ENCODE assay signal across 9 cellular contexts in genomic region chr21:39125752-39126485, GRCh38. TPM values are rescaled to one million over a fixed set of nuclear protein-coding genes. Genes with fewer than 3 reads are reported as not detected.
A peak's percentile ranks its signal among the peaks of the same experiment; 100 is the strongest.
DNase-seq lines count a peak whose midpoint lies in the region; ATAC-seq, FAIRE-seq and TF ChIP-seq lines count a peak whose summit lies in the region.
"Had no signal": no experiment of that assay in that cellular context is flagged by ENCODE, and none has a peak within 500 bp of the region (broad histone marks: within the 10 kb centered on the region; RNA-seq: fewer than 3 reads in every experiment).

No MANE protein-coding gene starts in this region.

- peak overlapping the region; percentile 30 to 60; a peak in 3 of 6 replicates for H3K27ac ChIP-seq in A549
- no peak overlapping the region for H3K27ac ChIP-seq in SU-DHL-6 (ENCODE audit: low read depth, low read length)
- no peak overlapping the region for H3K27ac ChIP-seq in osteoblast (ENCODE audit: low read depth, low read length)

- TF ChIP-seq POLR2A in A549 (IDR thresholded peaks at IDR 0.05; ENCODE audit: low read length), result no peak

- CTCF ChIA-PET in A549 (lab: Yijun Ruan, JAX), result interaction anchor here (0.8 to 2.3 kb wide), 16 partner anchors 8 to 396 kb away, joined by 3 to 10 read pairs (median 4); no protein-coding TSS in a partner anchor

- H3K79me2 ChIP-seq in SU-DHL-6 (ENCODE audit: insufficient read depth, low read length) (no peaks in the 10 kb centered on the region), osteoblast (ENCODE audit: insufficient read depth, low read length) (no peaks in the 10 kb centered on the region)

- no peaks in the 10 kb centered on the region for H3K9me2 ChIP-seq in SU-DHL-6 (replicated peaks; ENCODE audit: insufficient read depth, low read length)

- ATAC-seq in A549 (peak; percentile 82 to 87), HG02763 (IDR thresholded peaks at IDR 0.05; ENCODE audit: unreplicated experiment) (no peak), HG03439 (IDR thresholded peaks at IDR 0.05; ENCODE audit: unreplicated experiment) (no peak)

- H3K4me3 ChIP-seq in A549, result no peak overlapping the region
- H3K4me3 ChIP-seq in SU-DHL-6 (ENCODE audit: insufficient read depth, low read length, poor library complexity, severe bottlenecking), result no peak overlapping the region
- H3K4me3 ChIP-seq in fibroblast of villous mesenchyme (ENCODE audit: low read depth, low read length), result no peak overlapping the region
- no peak overlapping the region for H3K4me3 ChIP-seq in osteoblast (ENCODE audit: insufficient read depth, low read length)

- DNase-seq in A549 (ENCODE audit: low read depth in 1 of 2, low spot score in 1 of 2), result peak in 1 of 2 experiments; percentile 59
- peak; percentile 71 for DNase-seq in NCI-H187 treated with DMSO at 0.1 percent for 48 hours (lab: John Stamatoyannopoulos, UW)
- peak; percentile 86 for DNase-seq in fibroblast of villous mesenchyme (ENCODE audit: low read depth)
- DNase-seq in osteoblast (ENCODE audit: insufficient read length, low spot score, missing footprints), result no peak

- no peak for TF ChIP-seq EP300 in A549 (IDR thresholded peaks at IDR 0.05)

- no peaks in the 10 kb centered on the region; the same call in 2 of the 3 replicates for H3K9me3 ChIP-seq in A549
- H3K9me3 ChIP-seq in SU-DHL-6 (ENCODE audit: insufficient read depth, low read length), result no peaks in the 10 kb centered on the region
- no peaks in the 10 kb centered on the region for H3K9me3 ChIP-seq in osteoblast (ENCODE audit: low read depth, low read length)

- H3K27me3 ChIP-seq in SU-DHL-6 (ENCODE audit: low read length) (no peaks in the 10 kb centered on the region), osteoblast (ENCODE audit: insufficient read depth, low read length) (peaks cover 15% of the 10 kb centered on the region)

- H4K20me1 ChIP-seq in SU-DHL-6 (ENCODE audit: low read depth, low read length) (no peaks in the 10 kb centered on the region), osteoblast (ENCODE audit: insufficient read depth, low read length) (no peaks in the 10 kb centered on the region)

- POLR2A ChIA-PET in A549 (lab: Yijun Ruan, JAX), result interaction anchor here (0.6 kb wide), 1 partner anchor 237 kb away, joined by 3 read pairs; no protein-coding TSS in a partner anchor

- H3K4me2 ChIP-seq in A549, result no peak overlapping the region
- H3K4me2 ChIP-seq in SU-DHL-6 (ENCODE audit: low read depth, low read length, poor library complexity, severe bottlenecking), result no peak overlapping the region
- H3K4me2 ChIP-seq in osteoblast (ENCODE audit: insufficient read depth, low read length), result no peak overlapping the region

- no peak overlapping the region for H3K9ac ChIP-seq in SU-DHL-6 (ENCODE audit: low read length)

- H2AFZ ChIP-seq in SU-DHL-6 (ENCODE audit: low read depth, low read length, severe bottlenecking) (no peak overlapping the region), osteoblast (ENCODE audit: low read length) (no peak overlapping the region)

- peak; percentile 71 to 73 for TF ChIP-seq RAD21 in A549 (conservative IDR thresholded peaks at IDR 0.05 in 1 of 2, IDR thresholded peaks at IDR 0.05 in 1 of 2)

- FAIRE-seq in A549 (lab: Jason Lieb, UNC), result no peak
- FAIRE-seq: GM18507 had no signal

- TF ChIP-seq CTCF in A549 (IDR thresholded peaks at IDR 0.05) (peak; percentile 45), GM12872 (IDR thresholded peaks at IDR 0.05; ENCODE audit: insufficient read depth, low read depth, low read length) (peak; percentile 60), SU-DHL-6 (IDR thresholded peaks at IDR 0.05; ENCODE audit: insufficient read depth, low read length, poor library complexity, severe bottlenecking) (peak; percentile 22), fibroblast of villous mesenchyme (IDR thresholded peaks at IDR 0.05; ENCODE audit: insufficient read depth, low read depth, low read length) (peak; percentile 74), osteoblast (IDR thresholded peaks at IDR 0.05; ENCODE audit: extremely low read depth, low read depth, low read length) (peak; percentile 68)

- no peaks in the 10 kb centered on the region for H3F3A ChIP-seq in SU-DHL-6 (ENCODE audit: insufficient read depth)

- WGBS in A549 (ENCODE audit: missing lambda C conversion rate), result 36% methylated on average over 6 of the region's 7 CpGs

- H3K4me1 ChIP-seq in A549, result no peaks in the 10 kb centered on the region
- no peaks in the 10 kb centered on the region for H3K4me1 ChIP-seq in osteoblast (ENCODE audit: insufficient read depth, low read length)

- no peaks in the 10 kb centered on the region for H3K36me3 ChIP-seq in SU-DHL-6 (ENCODE audit: low read length)
- no peaks in the 10 kb centered on the region for H3K36me3 ChIP-seq in osteoblast (ENCODE audit: insufficient read depth, low read length)

TF ChIP-seq in A549, 52 proteins besides CTCF, POLR2A, EP300 and RAD21:
- no peak for TF ChIP-seq HDAC2 (IDR thresholded peaks at IDR 0.05)
- peak; percentile 65 for TF ChIP-seq SMC3 (IDR thresholded peaks at IDR 0.05)
- peak in 1 of 2 experiments; percentile 50; a peak in 2 of 4 replicates for TF ChIP-seq CEBPB (IDR thresholded peaks at IDR 0.05)

RNA-seq across cellular contexts. Expression of gene PSMG1, which starts 57.3 kb away (rescaled TPM):
- polyA plus RNA-seq in A549 (2011; rRNA removed) (84.1 and 95.8 TPM in 2 replicates), A549 (2017; fragmentation: RNase III; extraction: RNeasy Plus Mini Kit Qiagen cat#74134 plus additional on column Dnase treatment) (96.0 to 102 TPM (median 98.8 TPM) in 3 replicates)
- 61.2 TPM in 2 replicates for polyA plus RNA-seq in A549 (2012; cell fraction: cytosol; rRNA removed)
- polyA plus RNA-seq in A549 (2012; cell fraction: nucleus; rRNA removed), result 13.9 and 21.7 TPM in 2 replicates
- polyA minus RNA-seq in A549 (2011; rRNA and poly(A)+ RNA removed), result 7.7 and 10.1 TPM in 2 replicates
- total RNA-seq in fibroblast of villous mesenchyme (70.0 and 71.5 TPM in 2 replicates), osteoblast (56.0 and 61.2 TPM in 2 replicates)

Comparison
In these comparisons a context has a peak if more than half of its experiments do, and no peak if none do; other contexts are left out.
1. ATAC-seq: peak in A549 (2 of 2); none in HG02763 (single experiment) and HG03439 (single experiment).
2. H3K27ac ChIP-seq: peak in A549 (2 of 2); none in SU-DHL-6 (single experiment) and osteoblast (single experiment).
3. CTCF ChIP-seq: peak in every context shown above with its lines; median percentile 74 in fibroblast of villous mesenchyme; 68 in osteoblast; 60 in GM12872; 45 in A549; 22 in SU-DHL-6.